8 cellular contexts compared by ENCODE assay signal in the genomic region with DNA sequence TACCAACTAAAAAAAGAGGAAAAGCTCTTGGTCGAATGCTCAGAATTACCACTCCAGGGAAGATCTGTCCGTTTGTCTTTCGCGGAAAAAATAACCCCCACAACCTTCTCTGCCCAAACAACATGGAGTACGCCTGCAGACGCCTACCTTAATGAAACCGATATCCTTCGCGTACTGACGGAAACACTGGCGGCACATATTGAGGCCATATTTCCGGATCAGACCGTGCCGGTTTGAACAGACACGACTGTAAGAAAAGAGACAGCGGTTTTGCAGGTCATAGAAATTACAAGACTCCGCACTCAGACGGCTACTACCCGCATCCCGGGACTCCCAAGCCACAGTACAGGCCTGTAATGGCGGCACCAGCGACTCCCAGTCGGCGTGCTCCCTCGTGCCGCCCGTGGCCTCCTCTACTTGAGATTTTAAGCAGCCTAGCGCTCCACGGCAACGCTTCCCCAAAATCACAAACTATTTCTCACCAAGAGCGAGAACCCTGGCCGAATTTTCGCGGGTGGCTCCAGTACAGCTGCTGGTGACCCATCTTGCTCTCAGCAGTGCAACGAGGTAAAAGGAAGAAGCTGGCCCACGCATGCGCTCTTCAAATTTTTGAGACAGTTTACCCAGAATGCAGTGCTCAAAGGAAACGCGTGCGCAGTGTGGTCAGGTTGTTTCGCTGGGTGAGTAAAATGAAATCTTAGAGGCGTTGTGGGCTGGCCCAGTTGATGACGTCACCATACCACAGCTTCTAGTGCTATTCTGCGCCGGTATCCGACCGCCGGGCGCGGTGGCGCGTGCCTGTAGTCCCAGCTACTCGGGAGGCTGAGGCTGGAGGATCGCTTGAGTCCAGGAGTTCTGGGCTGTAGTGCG. TPM values are rescaled to one million over a fixed set of nuclear protein-coding genes. Genes with fewer than 3 reads are reported as not detected.
DNase-seq lines count a peak whose midpoint lies in the region; ATAC-seq, FAIRE-seq and TF ChIP-seq lines count a peak whose summit lies in the region.

A gene (minus strand): TSS at position 578 of the 870 bp plus-strand sequence. CDS start 34 bp downstream, at position 544.

- DNase-seq in EH (ENCODE audit: low read depth) (peak; percentile 99), H54 (ENCODE audit: insufficient read length, low spot score) (peak; percentile 48), fibroblast of peridontal ligament (ENCODE audit: extremely low read depth) (peak; percentile 100), natural killer cell (peak; percentile 100)
- DNase-seq in activated T-helper 9 cell treated with anti-CD3 and anti-CD28 coated beads, Interleukin-2, amount 50 U/mL, for 16 hours (ENCODE audit: low read depth), result peak; percentile 96
- DNase-seq in stimulated activated naive CD4-positive, alpha-beta T cell treated with Interleukin-2 at 50 U/mL for 16 hours (lab: John Stamatoyannopoulos, UW), result peak; percentile 95

- peak; percentile 49 for TF ChIP-seq POLR2A in H54 (IDR thresholded peaks at IDR 0.05; ENCODE audit: low read depth, low read length)
- TF ChIP-seq POLR2A in Raji (IDR thresholded peaks at IDR 0.05; ENCODE audit: insufficient read depth, low read depth, low read length), result peak; percentile 89

- peaks cover 48% of the 10 kb centered on the region for H3K4me1 ChIP-seq in Loucy (ENCODE audit: insufficient read depth, low read length, poor library complexity, severe bottlenecking)

- peak within 1 kb of the TSS; percentile 88 for H3K9ac ChIP-seq in Loucy (ENCODE audit: low read depth, low read length, poor library complexity, severe bottlenecking)

- peak; percentile 92 for FAIRE-seq in H54 (lab: Jason Lieb, UNC)

- H2AFZ ChIP-seq in Loucy (ENCODE audit: low read length), result peak within 1 kb of the TSS; percentile 68

- peak within 1 kb of the TSS; percentile 98 to 99 for H3K27ac Mint-ChIP-seq in natural killer cell

- peak; percentile 83 to 95 (median 85) for ATAC-seq in natural killer cell

- no peaks in the 10 kb centered on the region for H3K9me3 Mint-ChIP-seq in natural killer cell

- peaks cover 52% of the 10 kb centered on the region for H3K79me2 ChIP-seq in Loucy (ENCODE audit: insufficient read depth, low read length)

- H3K9me2 ChIP-seq in Loucy (replicated peaks; ENCODE audit: low read depth, low read length), result no peaks in the 10 kb centered on the region

- H3K4me1 Mint-ChIP-seq in natural killer cell, result peaks cover 44 to 54% of the 10 kb centered on the region in 2 donors

- H3K27me3 Mint-ChIP-seq in natural killer cell (ENCODE audit: low read depth in 2 of 2), result no peaks in the 10 kb centered on the region

- H3F3A ChIP-seq in Loucy (ENCODE audit: low read depth), result no peaks in the 10 kb centered on the region

- peaks cover 23% of the 10 kb centered on the region; the same call in 1 of the 2 replicates for H3K36me3 ChIP-seq in Loucy (ENCODE audit: insufficient read depth, low read length)

- peaks cover 50% of the 10 kb centered on the region for H4K20me1 ChIP-seq in Loucy (ENCODE audit: insufficient read depth, low read length, poor library complexity, severe bottlenecking)

- peak within 1 kb of the TSS; percentile 98 for H3K4me2 ChIP-seq in Loucy (ENCODE audit: low read depth, low read length, poor library complexity, severe bottlenecking)

- no peaks in the 10 kb centered on the region for H3K27me3 ChIP-seq in Loucy (ENCODE audit: insufficient read depth, low read length, poor library complexity, severe bottlenecking)

- H3K9me3 ChIP-seq in Loucy (ENCODE audit: insufficient read depth, low read depth, low read length), result no peaks in the 10 kb centered on the region

- TF ChIP-seq CTCF in Loucy (conservative IDR thresholded peaks at IDR 0.05; ENCODE audit: low read length) (no peak), natural killer cell (IDR thresholded peaks at IDR 0.05) (no peak)

- peak within 1 kb of the TSS; percentile 98 for H3K4me3 Mint-ChIP-seq in natural killer cell

- no peaks in the 10 kb centered on the region for H3K36me3 Mint-ChIP-seq in natural killer cell

- peak within 1 kb of the TSS; percentile 88 for H3K4me3 ChIP-seq in Loucy (ENCODE audit: low read length, poor library complexity, severe bottlenecking)

- intact Hi-C loops in natural killer cell (cut with micrococcal nuclease), result loop anchor here (1.0 to 10.0 kb wide), 4 partner anchors 12 to 779 kb away; a partner anchor contains a TSS

RNA-seq across cellular contexts. Expression of the gene that starts here (rescaled TPM):
- total RNA-seq in natural killer cell, result 1,000 to 10,000 TPM; 1,124 to 1,711 (median 1,654) TPM

Comparison
In these comparisons a context has a peak if more than half of its experiments do, and no peak if none do; other contexts are left out.
1. Peak in every context shown above with its lines: DNase-seq, ATAC-seq and H3K4me3 ChIP-seq.
2. DNase-seq: peak in every context shown above with its lines; median percentile 100 in fibroblast of peridontal ligament; 100 in natural killer cell; 99 in EH; 96 in activated T-helper 9 cell treated with anti-CD3 and anti-CD28 coated beads, Interleukin-2, amount 50 U/mL, for 16 hours; 95 in stimulated activated naive CD4-positive, alpha-beta T cell treated with Interleukin-2 at 50 U/mL for 16 hours; 48 in H54.